7 cellular contexts compared by ENCODE assay signal in the genomic region with DNA sequence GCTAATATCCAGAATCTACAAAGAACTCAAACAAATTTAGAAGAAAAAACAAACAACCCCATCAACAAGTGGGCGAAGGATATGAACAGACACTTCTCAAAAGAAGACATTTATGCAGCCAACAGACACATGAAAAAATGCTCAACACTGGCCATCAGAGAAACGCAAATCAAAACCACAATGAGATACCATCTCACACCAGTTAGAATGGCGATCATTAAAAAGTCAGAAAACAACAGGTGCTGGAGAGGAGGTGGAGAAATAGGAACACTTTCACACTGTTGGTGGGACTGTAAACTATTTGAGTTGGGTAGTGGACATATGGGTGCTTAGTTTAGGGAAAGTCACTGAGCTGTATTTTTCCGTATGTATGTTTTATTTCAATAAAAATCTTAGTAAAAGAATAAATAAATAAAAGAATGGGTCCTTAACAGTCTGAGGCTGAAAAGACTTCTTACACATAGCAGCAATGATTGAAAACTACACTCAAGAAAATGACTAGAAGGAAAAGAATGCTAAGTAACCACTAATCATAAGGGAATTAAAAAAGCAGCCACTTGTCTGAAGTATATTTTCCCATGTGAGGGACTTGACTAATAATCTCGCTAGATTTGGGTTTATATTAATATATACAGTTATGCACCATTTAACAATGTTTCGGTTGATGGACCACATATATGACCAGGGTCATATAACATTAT.
A peak's percentile ranks its signal among the peaks of the same experiment; 100 is the strongest.
DNase-seq lines count a peak whose midpoint lies in the region; FAIRE-seq and TF ChIP-seq lines count a peak whose summit lies in the region.
"Not testable (repeated sequence)": the region's sequence is repeated elsewhere in the genome, so short reads cannot be mapped to it uniquely, and the experiment has no call there.

No MANE protein-coding gene starts in this region.

- WGBS in mammary epithelial cell (ENCODE audit: low coverage, missing lambda C conversion rate) = 77% methylated on average over 6 of the region's 6 CpGs

- H3K4me2 ChIP-seq in mammary epithelial cell (ENCODE audit: insufficient read depth, low read depth, low read length) = peak overlapping the region; percentile 36
- not testable (repeated sequence) for H3K4me2 ChIP-seq in fibroblast of lung (ENCODE audit: extremely low read depth, insufficient read depth, low read length); osteoblast (ENCODE audit: insufficient read depth, low read length)

- H3K9ac ChIP-seq in mammary epithelial cell (ENCODE audit: insufficient read depth, low read length); fibroblast of lung (ENCODE audit: insufficient read depth, low read length): not testable (repeated sequence)

- H3K9me3 ChIP-seq in HEK293 (ENCODE audit: control insufficient read depth, insufficient read depth, low read depth, low read length); mammary epithelial cell (replicated peaks; ENCODE audit: insufficient read depth, low read length); fibroblast of lung (ENCODE audit: control insufficient read depth, insufficient read depth, low read depth, low read length); osteoblast (ENCODE audit: low read depth, low read length): not testable (repeated sequence)

- not testable (repeated sequence) for H3K4me3 ChIP-seq in HEK293 (ENCODE audit: low read depth, low read length); mammary epithelial cell (replicated peaks in 1 of 3; ENCODE audit: insufficient read depth in 1 of 3, low read depth in 2 of 3, low read length in 3 of 3); fibroblast of lung (replicated peaks in 1 of 4; ENCODE audit: control extremely low read depth in 1 of 4, insufficient read depth in 1 of 4, low read depth in 3 of 4, low read length in 4 of 4); osteoblast (ENCODE audit: insufficient read depth, low read length)

- TF ChIP-seq CTCF in D721Med (IDR thresholded peaks at IDR 0.05; ENCODE audit: insufficient read depth, missing control alignments); HEK293 (tag by site-specific recombination; IDR thresholded peaks at IDR 0.05); mammary epithelial cell (conservative IDR thresholded peaks at IDR 0.05 in 1 of 2, IDR thresholded peaks at IDR 0.05 in 1 of 2; ENCODE audit: extremely low read depth in 1 of 2, insufficient read depth in 1 of 2, low read depth in 1 of 2, low read length in 2 of 2); fibroblast of lung (conservative IDR thresholded peaks at IDR 0.05 in 1 of 2, IDR thresholded peaks at IDR 0.05 in 1 of 2; ENCODE audit: low read depth in 1 of 2, low read length in 2 of 2); osteoblast (IDR thresholded peaks at IDR 0.05; ENCODE audit: extremely low read depth, low read depth, low read length): not testable (repeated sequence)

- DNase-seq in D721Med (ENCODE audit: insufficient read length, low spot score) = not testable (repeated sequence)
- peak; percentile 1 for DNase-seq in RPMI7951 (ENCODE audit: low read depth)
- peak; percentile 21 for DNase-seq in mammary epithelial cell
- peak; percentile 51 to 63 for DNase-seq in fibroblast of lung (ENCODE audit: low read depth in 2 of 2)
- peak; percentile 57 for DNase-seq in iris pigment epithelial cell (ENCODE audit: low read depth)
- peak; percentile 9 for DNase-seq in osteoblast (ENCODE audit: insufficient read length, low spot score, missing footprints)

- H3K36me3 ChIP-seq in HEK293 (ENCODE audit: control insufficient read depth in 2 of 2, insufficient read depth in 1 of 2, low read length in 2 of 2) = peaks cover 21 to 43% of the 10 kb centered on the region in 2 experiments
- not testable (repeated sequence) for H3K36me3 ChIP-seq in mammary epithelial cell (ENCODE audit: insufficient read depth, low read length); fibroblast of lung (ENCODE audit: control insufficient read depth, insufficient read depth, low read length); osteoblast (ENCODE audit: insufficient read depth, low read length)

- in situ Hi-C loops in mammary epithelial cell (cut with MboI; ENCODE audit: low sequenced_read_pairs in 2 of 2) = not testable (repeated sequence)

- CTCF ChIA-PET in HEK293 (lab: Yijun Ruan, JAX); mammary epithelial cell (lab: Charles Lee; ENCODE audit: low non-redundant PET): not testable (repeated sequence)

- dilution Hi-C loops in mammary epithelial cell (cut with HindIII; ENCODE audit: low sequenced_read_pairs) = not testable (repeated sequence)

- H4K20me1 ChIP-seq in mammary epithelial cell (ENCODE audit: insufficient read depth, low read length); fibroblast of lung (ENCODE audit: control insufficient read depth, extremely low read depth, insufficient read depth, low read length); osteoblast (ENCODE audit: insufficient read depth, low read length): not testable (repeated sequence)

- not testable (repeated sequence) for BruUV-seq in mammary epithelial cell (replicated peaks; lab: Mats Ljungman, UMichigan)

- H3K79me2 ChIP-seq in mammary epithelial cell (ENCODE audit: insufficient read depth, low read length) (peaks cover 10% of the 10 kb centered on the region), osteoblast (ENCODE audit: insufficient read depth, low read length) (peaks cover 14% of the 10 kb centered on the region)
- H3K79me2 ChIP-seq in fibroblast of lung (ENCODE audit: control insufficient read depth, insufficient read depth, low read length) = not testable (repeated sequence)

- POLR2A ChIA-PET in HEK293 (lab: Yijun Ruan, JAX) = not testable (repeated sequence)

- not testable (repeated sequence) for H3K27me3 ChIP-seq in mammary epithelial cell (ENCODE audit: insufficient read depth, low read length); fibroblast of lung (ENCODE audit: control insufficient read depth, insufficient read depth, low read length); osteoblast (ENCODE audit: insufficient read depth, low read length)

- FAIRE-seq in D721Med (lab: Jason Lieb, UNC) = peak; percentile 6

- H3K4me1 ChIP-seq in HEK293 (ENCODE audit: control insufficient read depth, insufficient read depth, low read length); fibroblast of lung (ENCODE audit: control insufficient read depth, extremely low read depth, insufficient read depth, low read length); osteoblast (ENCODE audit: insufficient read depth, low read length): not testable (repeated sequence)
- H3K4me1 ChIP-seq in mammary epithelial cell (ENCODE audit: insufficient read depth, low read length) = peaks cover 12% of the 10 kb centered on the region

- H2AFZ ChIP-seq in mammary epithelial cell (ENCODE audit: low read depth, low read length); fibroblast of lung (ENCODE audit: low read length); osteoblast (ENCODE audit: low read length): not testable (repeated sequence)

- intact Hi-C loops in mammary epithelial cell (cut with micrococcal nuclease) = not testable (repeated sequence)

- H3K27ac ChIP-seq in HEK293 (ENCODE audit: extremely low read depth, low read depth, low read length); fibroblast of lung (ENCODE audit: insufficient read depth, low read length); osteoblast (ENCODE audit: low read depth, low read length): not testable (repeated sequence)
- peak overlapping the region; percentile 68 for H3K27ac ChIP-seq in mammary epithelial cell (ENCODE audit: insufficient read depth, low read depth, low read length)

TF ChIP-seq in HEK293, 187 proteins besides CTCF, POLR2A, EP300 and RAD21:
- TF ChIP-seq ZNF184 (tag by site-specific recombination; IDR thresholded peaks at IDR 0.05) (peak; percentile 80; the same call in 1 of the 2 replicates), SCRT2 (tag by site-specific recombination; IDR thresholded peaks at IDR 0.05) (peak; percentile 79), SCRT1 (tag by site-specific recombination; IDR thresholded peaks at IDR 0.05; ENCODE audit: borderline replicate concordance) (peak; percentile 71; the same call in 1 of the 2 replicates)
TF ChIP-seq in HEK293: peak in this region for 3; not testable (repeated sequence) for 184.
